Comparison of ENCODE assay signal across 1 cellular context in genomic region chr17:75003070-75003956, GRCh38.
TF ChIP-seq lines count a peak whose summit lies in the region.

No MANE protein-coding gene starts in this region.

TF ChIP-seq in GM23338, 12 proteins besides CTCF, POLR2A, EP300 and RAD21 (continued from another document):
- TF ChIP-seq ZNF462 (CRISPR knock-in tag; IDR thresholded peaks at IDR 0.05) (no peak), CREB1 (CRISPR knock-in tag; IDR thresholded peaks at IDR 0.05; ENCODE audit: low read depth) (no peak), JUNB (IDR thresholded peaks at IDR 0.05; ENCODE audit: unreplicated experiment) (no peak), POLR2AphosphoS5 (IDR thresholded peaks at IDR 0.05; ENCODE audit: low read depth) (no peak; the same call in 1 of the 2 replicates)
